ENCODE assay signal across 30 cellular contexts in genomic region chrX:122389005-122389404, GRCh38.
"Had no signal": no experiment of that assay in that cellular context is flagged by ENCODE, and none has a peak within 500 bp of the region (broad histone marks: within the 10 kb centered on the region; RNA-seq: fewer than 3 reads in every experiment).

No MANE protein-coding gene starts in this region.

- H3K9me3 ChIP-seq: adrenal gland, body of pancreas had no signal

- H3K36me3 ChIP-seq: adrenal gland, brain microvascular endothelial cell, breast epithelium had no signal

- H3K4me3 ChIP-seq: adrenal gland, body of pancreas, breast epithelium had no signal

- H3K27ac ChIP-seq: adrenal gland, body of pancreas, brain microvascular endothelial cell, breast epithelium, VCaP had no signal

- DNase-seq: activated B cell treated with CpG ODN at 0.5 μM for 24 hours; activated CD4-positive, alpha-beta memory T cell treated with anti-CD3 and anti-CD28 coated beads, Interleukin-2, amount 10 ng/mL, durations not matched to agents 7 days and 5 days; activated CD4-positive, alpha-beta T cell treated with anti-CD3 and anti-CD28 coated beads for 1 hour; activated CD4-positive, alpha-beta T cell treated with anti-CD3 and anti-CD28 coated beads for 36 hours; activated CD4-positive, alpha-beta T cell treated with anti-CD3 and anti-CD28 coated beads for 48 hours; activated CD4-positive, alpha-beta T cell treated with anti-CD3 and anti-CD28 coated beads, Interleukin-2, amount 10 ng/mL, durations not matched to agents 7 days and 5 days; activated CD4-positive, alpha-beta T cell treated with anti-CD3 and anti-CD28 coated beads, Interleukin-2, amount 50 U/mL, for 48 hours; activated CD8-positive, alpha-beta memory T cell treated with anti-CD3 and anti-CD28 coated beads for 24 hours; activated CD8-positive, alpha-beta memory T cell treated with anti-CD3 and anti-CD28 coated beads, Interleukin-2, amount 10 ng/mL, durations not matched to agents 7 days and 5 days; activated CD8-positive, alpha-beta memory T cell treated with anti-CD3 and anti-CD28 coated beads, Interleukin-2, amount 50 U/mL, for 48 hours; activated CD8-positive, alpha-beta T cell treated with anti-CD3 and anti-CD28 coated beads, Interleukin-2, amount 10 ng/mL, durations not matched to agents 7 days and 5 days; activated effector memory CD4-positive, alpha-beta T cell treated with Interleukin-2 at 50 U/mL for 16 hours; activated gamma-delta T cell; activated naive CD4-positive, alpha-beta T cell treated with anti-CD3 and anti-CD28 coated beads, Interleukin-2, amount 10 ng/mL, durations not matched to agents 7 days and 5 days; activated naive CD4-positive, alpha-beta T cell treated with Interleukin-2 at 50 U/mL for 16 hours; activated naive CD8-positive, alpha-beta T cell treated with anti-CD3 and anti-CD28 coated beads for 36 hours; activated T-cell treated with anti-CD3 and anti-CD28 coated beads, Interleukin-2, amount 50 U/mL, for 24 hours; activated T-cell treated with anti-CD3 and anti-CD28 coated beads, Interleukin-2, amount 50 U/mL, for 48 hours; adrenal gland; amniotic stem cell; aorta; body of pancreas; brain microvascular endothelial cell; central memory CD4-positive, alpha-beta T cell; T-helper 1 cell; T-helper 2 cell; T-helper 9 cell had no signal

- ATAC-seq: activated CD4-positive, alpha-beta T cell treated with anti-CD3 and anti-CD28 coated beads for 36 hours; activated CD8-positive, alpha-beta memory T cell treated with anti-CD3 and anti-CD28 coated beads, Interleukin-2, amount 10 ng/mL, durations not matched to agents 7 days and 5 days; activated CD8-positive, alpha-beta T cell treated with anti-CD3 and anti-CD28 coated beads, Interleukin-2, amount 10 ng/mL, durations not matched to agents 7 days and 5 days; activated naive CD4-positive, alpha-beta T cell treated with anti-CD3 and anti-CD28 coated beads, Interleukin-2, amount 50 U/mL, for 72 hours; body of pancreas had no signal

- H3K4me1 ChIP-seq: adrenal gland, body of pancreas, breast epithelium had no signal

- H3K27me3 ChIP-seq: adrenal gland, body of pancreas, brain microvascular endothelial cell, breast epithelium had no signal
